ENCODE assay signal across 11 cellular contexts in the genomic region with DNA sequence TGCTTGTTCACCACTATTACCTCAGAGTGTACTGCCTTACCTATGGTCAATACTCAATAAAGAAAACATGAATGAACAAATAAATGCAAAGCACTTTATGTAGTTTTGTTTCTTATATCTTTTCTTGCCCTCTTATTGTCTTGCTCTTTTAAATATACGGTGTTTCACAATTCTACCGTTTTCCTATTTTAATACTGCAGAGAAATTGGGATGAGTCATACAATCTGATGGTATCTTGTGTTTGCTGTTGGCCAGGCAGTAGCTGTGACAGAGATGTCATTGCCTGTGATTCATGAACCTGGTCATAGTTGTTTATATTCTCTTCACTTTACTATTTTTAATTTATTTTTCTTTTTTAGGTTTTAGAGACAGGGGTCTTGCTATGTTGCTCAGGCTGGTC. TPM values are rescaled to one million over a fixed set of nuclear protein-coding genes. Genes with fewer than 3 reads are reported as not detected.
DNase-seq lines count a peak whose midpoint lies in the region; ATAC-seq, FAIRE-seq and TF ChIP-seq lines count a peak whose summit lies in the region.
"Had no signal": no experiment of that assay in that cellular context is flagged by ENCODE, and none has a peak within 500 bp of the region (broad histone marks: within the 10 kb centered on the region; RNA-seq: fewer than 3 reads in every experiment).

No MANE protein-coding gene starts in this region.

- H3K9me3 ChIP-seq in HCT116 (ENCODE audit: control insufficient read depth in 1 of 2, insufficient read depth in 1 of 2, low read depth in 1 of 2, low read length in 2 of 2) (peaks cover 0 to 7% of the 10 kb centered on the region in 2 experiments; a peak in 1 of 4 replicates), RWPE2 (ENCODE audit: severe bottlenecking) (no peaks in the 10 kb centered on the region), endothelial cell of umbilical vein (replicated peaks; ENCODE audit: control insufficient read depth, insufficient read depth, low read length) (no peaks in the 10 kb centered on the region), body of pancreas (peaks cover 0 to 6% (median 0%) of the 10 kb centered on the region in 3 donors)
- H3K9me3 ChIP-seq: prostate gland had no signal

- no peaks in the 10 kb centered on the region for H3K79me2 ChIP-seq in HCT116 (ENCODE audit: insufficient read depth, low read length)
- no peaks in the 10 kb centered on the region for H3K79me2 ChIP-seq in endothelial cell of umbilical vein (ENCODE audit: control insufficient read depth, insufficient read depth, low read length)

- CTCF ChIA-PET in HCT116 (lab: Charles Lee) (no interaction called here), endothelial cell of umbilical vein (lab: Charles Lee) (interaction anchor here (0.9 to 6.4 kb wide), 7 partner anchors 17 to 562 kb away, joined by 3 to 107 read pairs (median 3); no protein-coding TSS in a partner anchor)

- H2AFZ ChIP-seq in HCT116 (ENCODE audit: low read depth, low read length, poor library complexity, severe bottlenecking) (peak overlapping the region; percentile 7), endothelial cell of umbilical vein (ENCODE audit: low read depth, low read length) (no peak overlapping the region)

- no peak for ATAC-seq in HCT116
- ATAC-seq in RWPE2 (ENCODE audit: low read depth) = peak; percentile 61; the same call in 2 of the 3 replicates
- no peak for ATAC-seq in body of pancreas
- ATAC-seq in GM21526 (IDR thresholded peaks at IDR 0.05; ENCODE audit: low FRiP score, unreplicated experiment) = no peak

- no peaks in the 10 kb centered on the region for H3K9me2 ChIP-seq in HCT116 (ENCODE audit: insufficient read depth)

- H3K4me2 ChIP-seq in HCT116 (ENCODE audit: low read length) = no peak overlapping the region
- no peak overlapping the region for H3K4me2 ChIP-seq in endothelial cell of umbilical vein (ENCODE audit: insufficient read depth, low read length)

- RAD21 ChIA-PET in HCT116 (lab: Charles Lee; ENCODE audit: low non-redundant PET in 1 of 2, low total read pairs in 2 of 2, uncharacterized antibody in 2 of 2, unreplicated experiment in 2 of 2) = no interaction called here

- H3K4me3 ChIP-seq in HCT116 (replicated peaks in 1 of 2; ENCODE audit: low read depth in 1 of 2, low read length in 2 of 2) = no peak overlapping the region
- no peak overlapping the region for H3K4me3 ChIP-seq in RWPE2 (ENCODE audit: severe bottlenecking)
- H3K4me3 ChIP-seq in endothelial cell of umbilical vein (replicated peaks in 1 of 3; ENCODE audit: insufficient read depth in 1 of 3, low read depth in 1 of 3, low read length in 3 of 3) = no peak overlapping the region
- no peak overlapping the region for H3K4me3 ChIP-seq in body of pancreas
- H3K4me3 ChIP-seq: prostate gland had no signal

- H3K4me1 ChIP-seq in HCT116 (ENCODE audit: control insufficient read depth in 1 of 2, insufficient read depth in 2 of 2, low read length in 2 of 2) (no peaks in the 10 kb centered on the region), RWPE2 (ENCODE audit: insufficient read depth, poor library complexity, severe bottlenecking) (peaks cover 14% of the 10 kb centered on the region), endothelial cell of umbilical vein (ENCODE audit: control insufficient read depth, extremely low read depth, insufficient read depth, low read length) (peaks cover 9% of the 10 kb centered on the region), body of pancreas (no peaks in the 10 kb centered on the region)
- H3K4me1 ChIP-seq: prostate gland had no signal

- dilution Hi-C loops in endothelial cell of umbilical vein (cut with MboI; ENCODE audit: extremely low pct_ligation_motif_present, low sequenced_read_pairs) = no loop called here

- H3K9me1 ChIP-seq in endothelial cell of umbilical vein (replicated peaks; ENCODE audit: control insufficient read depth, extremely low read depth, insufficient read depth, low read length) = no peaks in the 10 kb centered on the region

- no peak for FAIRE-seq in endothelial cell of umbilical vein (lab: Jason Lieb, UNC)

- POLR2A ChIA-PET in HCT116 (lab: Charles Lee) (no interaction called here), endothelial cell of umbilical vein (lab: Charles Lee) (no interaction called here)

- intact Hi-C loops in HCT116 (cut with micrococcal nuclease) (loop anchor here (10.0 kb wide), 2 partner anchors 533 to 563 kb away; no protein-coding TSS in a partner anchor), endothelial cell of umbilical vein (cut with micrococcal nuclease) (loop anchor here (10.0 kb wide), 1 partner anchor 563 kb away; no protein-coding TSS in a partner anchor), body of pancreas (cut with DNase I) (loop anchor here (5.0 kb wide), 1 partner anchor 211 kb away; no protein-coding TSS in a partner anchor)

- H3K27ac ChIP-seq in HCT116 (ENCODE audit: low read depth, low read length) (no peak overlapping the region), RWPE2 (ENCODE audit: poor library complexity, severe bottlenecking) (no peak overlapping the region), endothelial cell of umbilical vein (ENCODE audit: insufficient read depth, low read depth, low read length) (no peak overlapping the region), body of pancreas (no peak overlapping the region)
- H3K27ac ChIP-seq: prostate gland had no signal

- H3K36me3 ChIP-seq in HCT116 (ENCODE audit: control insufficient read depth in 1 of 2, insufficient read depth in 2 of 2, low read length in 2 of 2) (no peaks in the 10 kb centered on the region), RWPE2 (ENCODE audit: low read depth) (no peaks in the 10 kb centered on the region), endothelial cell of umbilical vein (ENCODE audit: control insufficient read depth in 2 of 2, extremely low read depth in 1 of 2, insufficient read depth in 2 of 2, low read length in 2 of 2) (no peaks in the 10 kb centered on the region), body of pancreas (replicated peaks in 1 of 2; ENCODE audit: insufficient read depth in 1 of 2, low read depth in 2 of 2) (no peaks in the 10 kb centered on the region)
- H3K36me3 ChIP-seq: prostate gland had no signal

- TF ChIP-seq POLR2A in HCT116 (IDR thresholded peaks at IDR 0.05; ENCODE audit: borderline replicate concordance, extremely low read depth, insufficient read depth, insufficient read length) = no peak
- TF ChIP-seq POLR2A in endothelial cell of umbilical vein (IDR thresholded peaks at IDR 0.05; ENCODE audit: low read depth, low read length) = no peak
- no peak for TF ChIP-seq POLR2A in body of pancreas (IDR thresholded peaks at IDR 0.05)

- TF ChIP-seq RAD21 in HCT116 (IDR thresholded peaks at IDR 0.05; ENCODE audit: low read depth) = no peak

- DNase-seq in HCT116 (ENCODE audit: low read depth, low spot score) (no peak), RWPE2 (ENCODE audit: low spot score) (no peak), endothelial cell of umbilical vein (ENCODE audit: low read depth, low spot score) (peak; percentile 35), stromal cell of bone marrow (ENCODE audit: low read depth) (peak; percentile 41), body of pancreas (no peak), activated gamma-delta T cell (lab: John Stamatoyannopoulos, UW) (no peak)
- DNase-seq: activated naive CD8-positive, alpha-beta T cell treated with anti-CD3 and anti-CD28 coated beads, Interleukin-2, amount 10 ng/mL, durations not matched to agents 7 days and 5 days; NCI-H1436; NCI-H748 treated with DMSO at 0.1 percent for 48 hours had no signal

- H4K20me1 ChIP-seq in HCT116 (ENCODE audit: insufficient read depth) = no peaks in the 10 kb centered on the region
- no peaks in the 10 kb centered on the region for H4K20me1 ChIP-seq in endothelial cell of umbilical vein (replicated peaks; ENCODE audit: control insufficient read depth, extremely low read depth, insufficient read depth, low read length)

- TF ChIP-seq CTCF in HCT116 (IDR thresholded peaks at IDR 0.05 in 2 of 3, conservative IDR thresholded peaks at IDR 0.05 in 1 of 3; ENCODE audit: borderline replicate concordance in 1 of 3, insufficient read depth in 1 of 3, low read depth in 2 of 3, low read length in 2 of 3) = no peak
- TF ChIP-seq CTCF in RWPE2 (IDR thresholded peaks at IDR 0.05; ENCODE audit: poor library complexity, severe bottlenecking) = no peak
- TF ChIP-seq CTCF in endothelial cell of umbilical vein (IDR thresholded peaks at IDR 0.05; ENCODE audit: extremely low read depth in 1 of 2, insufficient read depth in 1 of 2, low read depth in 1 of 2, low read length in 2 of 2) = no peak
- TF ChIP-seq CTCF in body of pancreas (IDR thresholded peaks at IDR 0.05) = no peak

- WGBS in body of pancreas, 2 donors = 44 to 49% methylated on average over 2 of the region's 2 CpGs

- H3K27me3 ChIP-seq in HCT116 (ENCODE audit: insufficient read depth, low read length) (no peaks in the 10 kb centered on the region), RWPE2 (ENCODE audit: insufficient read depth, poor library complexity, severe bottlenecking) (no peaks in the 10 kb centered on the region), endothelial cell of umbilical vein (ENCODE audit: control insufficient read depth in 2 of 2, insufficient read depth in 2 of 2, low read length in 2 of 2) (no peaks in the 10 kb centered on the region), body of pancreas (no peaks in the 10 kb centered on the region)

- H3K9ac ChIP-seq in HCT116 (ENCODE audit: low read length) = no peak overlapping the region
- no peak overlapping the region for H3K9ac ChIP-seq in endothelial cell of umbilical vein (replicated peaks; ENCODE audit: extremely low read depth, insufficient read depth, low read length)

- BruUV-seq in HCT116 (replicated peaks; lab: Mats Ljungman, UMichigan) (no TSS peak), endothelial cell of umbilical vein (replicated peaks; lab: Mats Ljungman, UMichigan) (no TSS peak)

RNA-seq across cellular contexts. Expression of a gene that starts 48.3 kb away (rescaled TPM):
- total RNA-seq in HCT116 (2021; ENCODE audit: unreplicated experiment) = 69.1 TPM
- polyA plus RNA-seq in HCT116 (2012) = 68.6 and 107 TPM in 2 replicates
- 81.7 and 82.0 TPM in 2 replicates for total RNA-seq in endothelial cell of umbilical vein
- 103 and 135 TPM in 2 replicates for polyA plus RNA-seq in endothelial cell of umbilical vein
- 49.2 and 72.4 TPM in 2 replicates for polyA plus RNA-seq in endothelial cell of umbilical vein (2011; cell fraction: cytosol; rRNA removed)
- polyA plus RNA-seq in endothelial cell of umbilical vein (2011; cell fraction: nucleus; rRNA removed) = 52.3 and 63.3 TPM in 2 replicates
- 71.0 and 81.6 TPM in 2 replicates for polyA plus RNA-seq in endothelial cell of umbilical vein (2012)
- polyA minus RNA-seq in endothelial cell of umbilical vein = 43.5 and 53.5 TPM in 2 replicates
- 151 TPM for polyA minus RNA-seq in endothelial cell of umbilical vein (2011; cell fraction: cytosol; rRNA and poly(A)+ RNA removed)
- 68.3 and 77.8 TPM in 2 replicates for polyA minus RNA-seq in endothelial cell of umbilical vein (2011; cell fraction: nucleus; rRNA and poly(A)+ RNA removed)
- 1,000 to 10,000 TPM in 1 of 2 donors, 100 to 1,000 TPM in 1; 277 to 1,534 TPM for total RNA-seq in body of pancreas

RNA-seq across cellular contexts. Expression of a gene that starts 48.6 kb away (rescaled TPM):
- total RNA-seq in HCT116 (2021; ENCODE audit: unreplicated experiment) (126 TPM), endothelial cell of umbilical vein (97.6 and 104 TPM in 2 replicates), body of pancreas (100 to 1,000 TPM in 1 of 2 donors, 10 to 100 TPM in 1; 58.7 to 126 TPM)
- 70.0 and 77.7 TPM in 2 replicates for polyA plus RNA-seq in HCT116 (2012)
- polyA plus RNA-seq in endothelial cell of umbilical vein = 55.3 and 85.2 TPM in 2 replicates
- polyA plus RNA-seq in endothelial cell of umbilical vein (2011; cell fraction: cytosol; rRNA removed) = 141 and 145 TPM in 2 replicates
- polyA plus RNA-seq in endothelial cell of umbilical vein (2011; cell fraction: nucleus; rRNA removed) = 119 and 137 TPM in 2 replicates
- polyA plus RNA-seq in endothelial cell of umbilical vein (2012) = 59.6 and 74.1 TPM in 2 replicates
- 70.2 and 78.8 TPM in 2 replicates for polyA minus RNA-seq in endothelial cell of umbilical vein
- 80.3 TPM for polyA minus RNA-seq in endothelial cell of umbilical vein (2011; cell fraction: cytosol; rRNA and poly(A)+ RNA removed)
- 85.4 and 129 TPM in 2 replicates for polyA minus RNA-seq in endothelial cell of umbilical vein (2011; cell fraction: nucleus; rRNA and poly(A)+ RNA removed)

Comparison
In these comparisons a context has a peak if more than half of its experiments do, and no peak if none do; other contexts are left out.
1. DNase-seq: peak in endothelial cell of umbilical vein (single experiment) and stromal cell of bone marrow (single experiment); none in HCT116 (single experiment), RWPE2 (single experiment), body of pancreas (0 of 4) and activated gamma-delta T cell (single experiment).